21 cellular contexts compared by ENCODE assay signal in the genomic region with DNA sequence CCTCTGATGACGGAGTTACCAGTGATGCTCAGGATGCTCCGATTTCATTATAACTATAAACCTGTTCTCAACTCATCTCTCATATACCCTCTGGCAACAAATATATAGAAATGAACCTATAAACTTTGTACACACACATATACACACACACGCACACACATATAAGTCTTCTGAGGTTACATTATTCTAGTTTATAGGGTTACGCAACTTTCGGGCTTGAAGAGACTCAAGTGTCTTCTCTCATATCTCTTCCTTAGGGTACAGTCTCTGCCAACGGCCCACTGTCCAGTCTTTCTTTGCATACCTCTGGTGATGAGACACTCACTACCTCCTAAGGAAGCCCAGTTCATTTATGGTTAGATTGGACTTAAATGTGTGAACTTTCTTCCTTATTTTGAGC.
"Had no signal": no experiment of that assay in that cellular context is flagged by ENCODE, and none has a peak within 500 bp of the region (broad histone marks: within the 10 kb centered on the region; RNA-seq: fewer than 3 reads in every experiment).

No MANE protein-coding gene starts in this region.

- ATAC-seq: naive thymus-derived CD4-positive, alpha-beta T cell had no signal

- H3K4me1 Mint-ChIP-seq: neural progenitor cell; stimulated activated naive CD8-positive, alpha-beta T cell treated with anti-CD3 and anti-CD28 coated beads, Interleukin-15, amount 100 ng/mL, for 72 hours had no signal

- H3K36me3 ChIP-seq: heart left ventricle, neural progenitor cell, prostate gland, suprapubic skin, transverse colon, vagina had no signal

- DNase-seq: activated B cell treated with CpG ODN at 0.5 μM for 24 hours; activated CD4-positive, alpha-beta T cell treated with anti-CD3 and anti-CD28 coated beads for 4 hours; activated gamma-delta T cell treated with Interleukin-2 at 50 U/mL for 16 hours; activated T-cell treated with anti-CD3 and anti-CD28 coated beads for 4 hours; caudate nucleus; heart left ventricle; naive thymus-derived CD4-positive, alpha-beta T cell; stimulated activated CD4-positive, alpha-beta T cell treated with anti-CD3 and anti-CD28 coated beads, Interleukin-4, amount 100 ng/mL, for 1 hour; stimulated activated naive CD8-positive, alpha-beta T cell treated with anti-CD3 and anti-CD28 coated beads, Interleukin-15, amount 100 ng/mL, for 72 hours; transverse colon had no signal

- H3K4me1 ChIP-seq: heart left ventricle, neural progenitor cell, prostate gland, suprapubic skin, transverse colon, vagina had no signal

- H3K27me3 Mint-ChIP-seq: activated CD4-positive, alpha-beta memory T cell treated with anti-CD3 and anti-CD28 coated beads for 36 hours; activated naive CD8-positive, alpha-beta T cell; stimulated activated naive CD8-positive, alpha-beta T cell treated with anti-CD3 and anti-CD28 coated beads, Interleukin-15, amount 100 ng/mL, for 72 hours had no signal

- H2AFZ ChIP-seq: neural progenitor cell had no signal

- H3K27ac ChIP-seq: heart left ventricle, neural progenitor cell, prostate gland, suprapubic skin, transverse colon, vagina had no signal

- H3K27ac Mint-ChIP-seq: activated B cell treated with CpG ODN at 0.5 μM for 24 hours; activated CD4-positive, alpha-beta memory T cell treated with anti-CD3 and anti-CD28 coated beads for 36 hours; activated naive CD8-positive, alpha-beta T cell; activated T-helper 1 cell treated with anti-CD3 and anti-CD28 coated beads, Interleukin-12 subunit alpha, Interleukin-12 subunit beta, Interleukin-2, Interleukin-4 antibody, amounts not matched to agents 30 ng/mL and 10 ng/mL and 1 ng/mL, durations not matched to agents 14 hours and 24 hours and 36 hours; memory B cell; naive thymus-derived CD4-positive, alpha-beta T cell; neural progenitor cell; stimulated activated naive CD8-positive, alpha-beta T cell treated with anti-CD3 and anti-CD28 coated beads, Interleukin-15, amount 100 ng/mL, for 72 hours; T-helper 2 cell treated with Interferon-gamma antibody and Interleukin-4, amounts not matched to agents 5 μg/mL and 100 μg/mL, for 36 hours had no signal

- FAIRE-seq: frontal cortex had no signal

- H3K27me3 ChIP-seq: heart left ventricle, neural progenitor cell, transverse colon, vagina had no signal

- H3K9ac ChIP-seq: neural progenitor cell had no signal

- H3K4me3 ChIP-seq: heart left ventricle, neural progenitor cell, prostate gland, smooth muscle cell, suprapubic skin, transverse colon, vagina had no signal

- H3K4me3 Mint-ChIP-seq: activated B cell treated with CpG ODN at 0.5 μM for 24 hours; activated CD4-positive, alpha-beta memory T cell treated with anti-CD3 and anti-CD28 coated beads for 36 hours; activated naive CD8-positive, alpha-beta T cell; activated T-helper 1 cell treated with anti-CD3 and anti-CD28 coated beads, Interleukin-12 subunit alpha, Interleukin-12 subunit beta, Interleukin-2, Interleukin-4 antibody, amounts not matched to agents 30 ng/mL and 10 ng/mL and 1 ng/mL, durations not matched to agents 14 hours and 24 hours and 36 hours; memory B cell; naive thymus-derived CD4-positive, alpha-beta T cell; neural progenitor cell; stimulated activated naive CD8-positive, alpha-beta T cell treated with anti-CD3 and anti-CD28 coated beads, Interleukin-15, amount 100 ng/mL, for 72 hours; T-helper 2 cell treated with Interferon-gamma antibody and Interleukin-4, amounts not matched to agents 5 μg/mL and 100 μg/mL, for 36 hours had no signal

- H3K4me2 ChIP-seq: neural progenitor cell, smooth muscle cell had no signal

- H3K36me3 Mint-ChIP-seq: activated CD4-positive, alpha-beta memory T cell treated with anti-CD3 and anti-CD28 coated beads for 36 hours; activated naive CD8-positive, alpha-beta T cell; neural progenitor cell had no signal

- H3K9me3 ChIP-seq: heart left ventricle, prostate gland, suprapubic skin, transverse colon, vagina had no signal

- H3K9me3 Mint-ChIP-seq: activated B cell treated with CpG ODN at 0.5 μM for 24 hours; activated CD4-positive, alpha-beta memory T cell treated with anti-CD3 and anti-CD28 coated beads for 36 hours; activated T-helper 1 cell treated with anti-CD3 and anti-CD28 coated beads, Interleukin-12 subunit alpha, Interleukin-12 subunit beta, Interleukin-2, Interleukin-4 antibody, amounts not matched to agents 30 ng/mL and 10 ng/mL and 1 ng/mL, durations not matched to agents 14 hours and 24 hours and 36 hours; naive thymus-derived CD4-positive, alpha-beta T cell; neural progenitor cell; stimulated activated naive CD8-positive, alpha-beta T cell treated with anti-CD3 and anti-CD28 coated beads, Interleukin-15, amount 100 ng/mL, for 72 hours; T-helper 2 cell treated with Interferon-gamma antibody and Interleukin-4, amounts not matched to agents 5 μg/mL and 100 μg/mL, for 36 hours had no signal
